In genomic region chr5:115907177-115907576, GRCh38 we compare ENCODE assay signal across 27 cellular contexts. TPM values are rescaled to one million over a fixed set of nuclear protein-coding genes. Genes with fewer than 3 reads are reported as not detected.
DNase-seq lines count a peak whose midpoint lies in the region; ATAC-seq and TF ChIP-seq lines count a peak whose summit lies in the region.
"Had no signal": no experiment of that assay in that cellular context is flagged by ENCODE, and none has a peak within 500 bp of the region (broad histone marks: within the 10 kb centered on the region; RNA-seq: fewer than 3 reads in every experiment).

No MANE protein-coding gene starts in this region.

- WGBS in ovary, 3 donors: 93 to 96% (median 95%) methylated on average over 2 of the region's 2 CpGs

- H3K27ac ChIP-seq in Karpas-422 (ENCODE audit: low read length) (peak overlapping the region; percentile 92), OCI-LY3 (ENCODE audit: low read length) (no peak overlapping the region), ovary (no peak overlapping the region)
- H3K27ac ChIP-seq: A549; BLaER1 treated with 17β-estradiol and CSF1 and Interleukin-3, amounts not matched to agents 10 nM and 100 nM had no signal

- peak; percentile 90 for DNase-seq in Karpas-422
- DNase-seq in germinal center (ENCODE audit: low spot score): peak; percentile 15
- DNase-seq in T-helper 9 cell: no peak
- DNase-seq in ovary: no peak
- DNase-seq: 8988T; ACHN; AML-193; BE2C; Calu3; CD4-positive, alpha-beta T cell; CD8-positive, alpha-beta memory T cell; COR-L47; DMS153; DND-41; EL; GDM1; GOT3; HFFc6 had no signal

- TF ChIP-seq CTCF in OCI-LY3 (IDR thresholded peaks at IDR 0.05; ENCODE audit: low read depth, low read length) (no peak), ovary (IDR thresholded peaks at IDR 0.05) (no peak)

- no peaks in the 10 kb centered on the region for H3K9me3 ChIP-seq in Karpas-422 (ENCODE audit: low read length)
- no peaks in the 10 kb centered on the region for H3K9me3 ChIP-seq in OCI-LY3 (ENCODE audit: insufficient read depth, low read length)
- no peaks in the 10 kb centered on the region for H3K9me3 ChIP-seq in ovary
- H3K9me3 ChIP-seq: A549; BE2C; BLaER1 treated with 17β-estradiol and CSF1 and Interleukin-3, amounts not matched to agents 10 nM and 100 nM; HAP-1 had no signal

- H3K4me1 ChIP-seq in Karpas-422 (ENCODE audit: low read length) (peaks cover 59% of the 10 kb centered on the region), OCI-LY3 (ENCODE audit: low read length) (peaks cover 8% of the 10 kb centered on the region), ovary (ENCODE audit: insufficient read depth) (no peaks in the 10 kb centered on the region)
- H3K4me1 ChIP-seq: A549; BE2C; BLaER1 treated with 17β-estradiol and CSF1 and Interleukin-3, amounts not matched to agents 10 nM and 100 nM had no signal

- peaks cover 69% of the 10 kb centered on the region for H3K79me2 ChIP-seq in Karpas-422 (ENCODE audit: low read length)
- no peaks in the 10 kb centered on the region for H3K79me2 ChIP-seq in OCI-LY3 (ENCODE audit: low read length)

- H3K4me3 ChIP-seq in Karpas-422 (ENCODE audit: low read length) (peak overlapping the region; percentile 34), OCI-LY3 (ENCODE audit: low read length) (no peak overlapping the region), ovary (no peak overlapping the region)
- H3K4me3 ChIP-seq: A549; BLaER1 treated with 17β-estradiol and CSF1 and Interleukin-3, amounts not matched to agents 10 nM and 100 nM; GM12878; HAP-1 had no signal

- H3K9me2 ChIP-seq in Karpas-422 (replicated peaks; ENCODE audit: insufficient read depth, low read length): no peaks in the 10 kb centered on the region; the same call in 1 of the 2 replicates

- ATAC-seq in GM18867 (IDR thresholded peaks at IDR 0.05; ENCODE audit: unreplicated experiment) (peak; percentile 68), HG03442 (IDR thresholded peaks at IDR 0.05; ENCODE audit: unreplicated experiment) (no peak), HG03280 (IDR thresholded peaks at IDR 0.05; ENCODE audit: unreplicated experiment) (no peak)
- ATAC-seq: A549, GM12878 had no signal

- peak overlapping the region; percentile 67 for H3K4me2 ChIP-seq in Karpas-422 (ENCODE audit: low read depth, low read length, poor library complexity, severe bottlenecking)
- H3K4me2 ChIP-seq in OCI-LY3 (ENCODE audit: low read length): 0 out of 2 replicates have a peak overlapping the region, but pooled peaks have one; percentile 4
- H3K4me2 ChIP-seq: A549; BLaER1 treated with 17β-estradiol and CSF1 and Interleukin-3, amounts not matched to agents 10 nM and 100 nM had no signal

- H3K27me3 ChIP-seq in Karpas-422 (ENCODE audit: low read length) (no peaks in the 10 kb centered on the region), OCI-LY3 (ENCODE audit: low read depth, low read length) (no peaks in the 10 kb centered on the region), ovary (no peaks in the 10 kb centered on the region)
- H3K27me3 ChIP-seq: BE2C; BLaER1 treated with 17β-estradiol and CSF1 and Interleukin-3, amounts not matched to agents 10 nM and 100 nM had no signal

- H3K9ac ChIP-seq in Karpas-422 (ENCODE audit: low read length) (peak overlapping the region; percentile 38; the same call in 1 of the 2 replicates), OCI-LY3 (ENCODE audit: low read length) (no peak overlapping the region)
- H3K9ac ChIP-seq: BLaER1 treated with 17β-estradiol and CSF1 and Interleukin-3, amounts not matched to agents 10 nM and 100 nM had no signal

- intact Hi-C loops in ovary (cut with DNase I): no loop called here

- TF ChIP-seq EP300 in ovary (IDR thresholded peaks at IDR 0.05): no peak

- H2AFZ ChIP-seq in Karpas-422 (ENCODE audit: low read length): no peak overlapping the region
- H2AFZ ChIP-seq in OCI-LY3 (ENCODE audit: low read depth, low read length): no peak overlapping the region

- H4K20me1 ChIP-seq in Karpas-422 (ENCODE audit: insufficient read depth, low read depth, low read length): no peaks in the 10 kb centered on the region
- no peaks in the 10 kb centered on the region for H4K20me1 ChIP-seq in OCI-LY3 (ENCODE audit: insufficient read depth, low read length)
- H4K20me1 ChIP-seq: BLaER1 treated with 17β-estradiol and CSF1 and Interleukin-3, amounts not matched to agents 10 nM and 100 nM had no signal

- TF ChIP-seq POLR2A in ovary (IDR thresholded peaks at IDR 0.05): no peak

- peaks cover 14% of the 10 kb centered on the region for H3K36me3 ChIP-seq in Karpas-422 (ENCODE audit: insufficient read depth, low read length)
- H3K36me3 ChIP-seq in OCI-LY3 (replicated peaks; ENCODE audit: low read depth, low read length): no peaks in the 10 kb centered on the region
- no peaks in the 10 kb centered on the region for H3K36me3 ChIP-seq in ovary
- H3K36me3 ChIP-seq: BE2C, HAP-1 had no signal

RNA-seq across cellular contexts. Expression of gene LVRN, which starts 55.1 kb away (rescaled TPM):
- total RNA-seq in Karpas-422 (2014; rRNA removed; shearing (Covaris generic); ENCODE audit: low replicate concordance): 0.11 and 0.22 TPM in 2 replicates
- 1 to 10 TPM in 6 of 7 donors, under 1 TPM in 1; 0.53 to 5.6 (median 1.4) TPM for total RNA-seq in ovary
- polyA plus RNA-seq in ovary: 1 to 10 TPM; 1.6 to 2.7 TPM
- polyA plus RNA-seq: CD14-positive monocyte; CD8-positive, alpha-beta memory T cell had no signal

Comparison
In these comparisons a context has a peak if more than half of its experiments do, and no peak if none do; other contexts are left out.
1. DNase-seq: peak in Karpas-422 (single experiment) and germinal center (single experiment); none in T-helper 9 cell (single experiment) and ovary (0 of 5).